In genomic region chr16:24273511-24273910, GRCh38 we compare ENCODE assay signal across 19 cellular contexts. TPM values are rescaled to one million over a fixed set of nuclear protein-coding genes. Genes with fewer than 3 reads are reported as not detected.
DNase-seq lines count a peak whose midpoint lies in the region; ATAC-seq and TF ChIP-seq lines count a peak whose summit lies in the region.
"Had no signal": no experiment of that assay in that cellular context is flagged by ENCODE, and none has a peak within 500 bp of the region (broad histone marks: within the 10 kb centered on the region; RNA-seq: fewer than 3 reads in every experiment).

No MANE protein-coding gene starts in this region.

- peak overlapping the region in 6 of 11 experiments; percentile 16 to 67 (median 50); a peak in 10 of 22 replicates for H3K4me2 ChIP-seq in BLaER1 treated with 17β-estradiol and CSF1 and Interleukin-3, amounts not matched to agents 10 nM and 100 nM
- H3K4me2 ChIP-seq in PC-9, result 0 out of 2 replicates have a peak overlapping the region, but pooled peaks have one; percentile 10
- H3K4me2 ChIP-seq in fibroblast of lung (ENCODE audit: extremely low read depth, insufficient read depth, low read length), result no peak overlapping the region

- H3K9ac ChIP-seq in BLaER1 treated with 17β-estradiol and CSF1 and Interleukin-3, amounts not matched to agents 10 nM and 100 nM, result peak overlapping the region in 4 of 11 experiments; percentile 16 to 39 (median 26); a peak in 5 of 22 replicates
- H3K9ac ChIP-seq in fibroblast of lung (ENCODE audit: insufficient read depth, low read length), result no peak overlapping the region

- no peaks in the 10 kb centered on the region for H3F3A ChIP-seq in PC-9 (ENCODE audit: insufficient read depth, low read depth)

- H3K9me3 ChIP-seq in BLaER1 treated with 17β-estradiol and CSF1 and Interleukin-3, amounts not matched to agents 10 nM and 100 nM (replicated peaks in 1 of 11), result no peaks in the 10 kb centered on the region
- H3K9me3 ChIP-seq in PC-9 (ENCODE audit: insufficient read depth, low read depth) (no peaks in the 10 kb centered on the region; the same call in 1 of the 2 replicates), fibroblast of lung (ENCODE audit: control insufficient read depth, insufficient read depth, low read depth, low read length) (no peaks in the 10 kb centered on the region)
- H3K9me3 ChIP-seq: gastroesophageal sphincter, HAP-1, left ventricle myocardium inferior, Peyer's patch had no signal

- H3K27ac ChIP-seq in BLaER1 treated with 17β-estradiol and CSF1 and Interleukin-3, amounts not matched to agents 10 nM and 100 nM, result peak overlapping the region in 7 of 11 experiments; percentile 49 to 82 (median 70); a peak in 13 of 22 replicates
- H3K27ac ChIP-seq in PC-9 (no peak overlapping the region), fibroblast of lung (ENCODE audit: insufficient read depth, low read length) (no peak overlapping the region)
- H3K27ac ChIP-seq: coronary artery, gastroesophageal sphincter, left ventricle myocardium inferior, Peyer's patch had no signal

- peaks cover 0 to 53% (median 23%) of the 10 kb centered on the region in 10 experiments; a peak in 10 of 20 replicates for H3K4me1 ChIP-seq in BLaER1 treated with 17β-estradiol and CSF1 and Interleukin-3, amounts not matched to agents 10 nM and 100 nM
- H3K4me1 ChIP-seq in PC-9 (replicated peaks; ENCODE audit: insufficient read depth), result no peaks in the 10 kb centered on the region
- H3K4me1 ChIP-seq in fibroblast of lung (ENCODE audit: control insufficient read depth, extremely low read depth, insufficient read depth, low read length), result no peaks in the 10 kb centered on the region
- H3K4me1 ChIP-seq: gastroesophageal sphincter, HAP-1, left ventricle myocardium inferior, Peyer's patch had no signal

- CTCF ChIA-PET in PC-9 (lab: Charles Lee), result no interaction called here

- ATAC-seq in activated CD4-positive, CD25-positive, alpha-beta regulatory T cell treated with anti-CD3 and anti-CD28 coated beads, Interleukin-2, amount 50 U/mL, for 24 hours, result no peak
- ATAC-seq in GM21381 (IDR thresholded peaks at IDR 0.05; ENCODE audit: unreplicated experiment) (no peak), GM21447 (IDR thresholded peaks at IDR 0.05; ENCODE audit: unreplicated experiment) (no peak)
- ATAC-seq: gastroesophageal sphincter had no signal

- H3K9me2 ChIP-seq in PC-9 (ENCODE audit: insufficient read depth), result no peaks in the 10 kb centered on the region

- no peak overlapping the region for H2AFZ ChIP-seq in PC-9
- no peak overlapping the region for H2AFZ ChIP-seq in fibroblast of lung (ENCODE audit: low read length)

- no peaks in the 10 kb centered on the region for H4K20me1 ChIP-seq in BLaER1 treated with 17β-estradiol and CSF1 and Interleukin-3, amounts not matched to agents 10 nM and 100 nM
- no peaks in the 10 kb centered on the region for H4K20me1 ChIP-seq in PC-9 (ENCODE audit: insufficient read depth)
- H4K20me1 ChIP-seq in fibroblast of lung (ENCODE audit: control insufficient read depth, extremely low read depth, insufficient read depth, low read length), result no peaks in the 10 kb centered on the region

- no peaks in the 10 kb centered on the region for H3K27me3 ChIP-seq in BLaER1 treated with 17β-estradiol and CSF1 and Interleukin-3, amounts not matched to agents 10 nM and 100 nM
- H3K27me3 ChIP-seq in PC-9 (ENCODE audit: insufficient read depth, low read depth) (peaks cover 18% of the 10 kb centered on the region), fibroblast of lung (ENCODE audit: control insufficient read depth, insufficient read depth, low read length) (no peaks in the 10 kb centered on the region)
- H3K27me3 ChIP-seq: Peyer's patch had no signal

- no peak for TF ChIP-seq POLR2A in erythroblast (IDR thresholded peaks at IDR 0.05; ENCODE audit: low read length)

- no peak for TF ChIP-seq CTCF in PC-9 (conservative IDR thresholded peaks at IDR 0.05)
- no peak for TF ChIP-seq CTCF in fibroblast of lung (conservative IDR thresholded peaks at IDR 0.05 in 1 of 2, IDR thresholded peaks at IDR 0.05 in 1 of 2; ENCODE audit: low read depth in 1 of 2, low read length in 2 of 2)

- POLR2A ChIA-PET in PC-9 (lab: Charles Lee; ENCODE audit: unreplicated experiment), result no interaction called here

- no peaks in the 10 kb centered on the region for H3K36me3 ChIP-seq in BLaER1 treated with 17β-estradiol and CSF1 and Interleukin-3, amounts not matched to agents 10 nM and 100 nM
- H3K36me3 ChIP-seq in PC-9 (ENCODE audit: low read depth), result no peaks in the 10 kb centered on the region
- no peaks in the 10 kb centered on the region for H3K36me3 ChIP-seq in fibroblast of lung (ENCODE audit: control insufficient read depth, insufficient read depth, low read length)
- H3K36me3 ChIP-seq: gastroesophageal sphincter, HAP-1, left ventricle myocardium inferior, Peyer's patch had no signal

- BruUV-seq in PC-9 (replicated peaks; lab: Mats Ljungman, UMichigan), result no TSS peak

- intact Hi-C loops in PC-9 (cut with micrococcal nuclease; ENCODE audit: unreplicated experiment), result no loop called here

- DNase-seq in HS-5 (ENCODE audit: low read depth) (peak; percentile 35), PC-9 (peak in 1 of 2 experiments; percentile 63), fibroblast of lung (ENCODE audit: low read depth in 2 of 2) (peak; percentile 1 to 36), erythroblast (lab: John Stamatoyannopoulos, UW) (no peak)
- DNase-seq: activated CD4-positive, alpha-beta T cell treated with anti-CD3 and anti-CD28 coated beads, Interleukin-2, amount 50 U/mL, for 4 hours; activated naive CD4-positive, alpha-beta T cell treated with anti-CD3 and anti-CD28 coated beads for 36 hours; left ventricle myocardium inferior; NCI-H2029; NCI-H524; occipital lobe; Peyer's patch; substantia nigra had no signal

- H3K4me3 ChIP-seq in BLaER1 treated with 17β-estradiol and CSF1 and Interleukin-3, amounts not matched to agents 10 nM and 100 nM, result no peak overlapping the region
- H3K4me3 ChIP-seq in PC-9 (no peak overlapping the region), fibroblast of lung (replicated peaks in 1 of 4; ENCODE audit: control extremely low read depth in 1 of 4, insufficient read depth in 1 of 4, low read depth in 3 of 4, low read length in 4 of 4) (no peak overlapping the region)
- H3K4me3 ChIP-seq: coronary artery, gastroesophageal sphincter, HAP-1, left ventricle myocardium inferior, Peyer's patch had no signal

- no peaks in the 10 kb centered on the region for H3K79me2 ChIP-seq in PC-9 (ENCODE audit: low read depth)
- no peaks in the 10 kb centered on the region for H3K79me2 ChIP-seq in fibroblast of lung (ENCODE audit: control insufficient read depth, insufficient read depth, low read length)

RNA-seq across cellular contexts. Expression of gene CACNG3, which starts 17.4 kb away (rescaled TPM):
- not detected in 2 replicates for total RNA-seq in PC-9 (2021)
- total RNA-seq in fibroblast of lung, result not detected in 2 replicates
- not detected in 2 replicates for polyA plus RNA-seq in fibroblast of lung
- not detected in 2 replicates for polyA plus RNA-seq in fibroblast of lung (2012)
- not detected in 2 replicates for polyA minus RNA-seq in fibroblast of lung (ENCODE audit: low replicate concordance)
- total RNA-seq: activated naive CD4-positive, alpha-beta T cell treated with anti-CD3 and anti-CD28 coated beads for 36 hours; gastroesophageal sphincter; left ventricle myocardium inferior; Peyer's patch had no signal

Comparison
In these comparisons a context has a peak if more than half of its experiments do, and no peak if none do; other contexts are left out.
1. H3K27ac ChIP-seq: peak in BLaER1 treated with 17β-estradiol and CSF1 and Interleukin-3, amounts not matched to agents 10 nM and 100 nM (7 of 11); none in PC-9 (single experiment) and fibroblast of lung (single experiment).
2. DNase-seq: peak in HS-5 (single experiment) and fibroblast of lung (2 of 2); none in erythroblast (0 of 2).